In genomic region chr20:40223818-40224217, GRCh38 we compare ENCODE assay signal across 29 cellular contexts.
"Had no signal": no experiment of that assay in that cellular context is flagged by ENCODE, and none has a peak within 500 bp of the region (broad histone marks: within the 10 kb centered on the region; RNA-seq: fewer than 3 reads in every experiment).

No MANE protein-coding gene starts in this region.

- H3K4me3 Mint-ChIP-seq: activated B cell treated with CpG ODN at 0.5 μM for 24 hours; activated CD8-positive, alpha-beta memory T cell treated with anti-CD3 and anti-CD28 coated beads, Interleukin-2, amount 10 ng/mL, durations not matched to agents 7 days and 5 days; activated CD8-positive, alpha-beta T cell treated with anti-CD3 and anti-CD28 coated beads, Interleukin-2, amount 10 ng/mL, durations not matched to agents 7 days and 5 days; activated naive CD4-positive, alpha-beta T cell treated with anti-CD3 and anti-CD28 coated beads for 36 hours; activated naive CD4-positive, alpha-beta T cell treated with anti-CD3 and anti-CD28 coated beads, Interleukin-2, amount 50 U/mL, for 24 hours; activated naive CD8-positive, alpha-beta T cell treated with anti-CD3 and anti-CD28 coated beads for 36 hours; activated naive CD8-positive, alpha-beta T cell treated with anti-CD3 and anti-CD28 coated beads, Interleukin-2, amount 50 U/mL, for 24 hours; activated T-helper 1 cell treated with anti-CD3 and anti-CD28 coated beads, Interleukin-12 subunit alpha, Interleukin-12 subunit beta, Interleukin-2, Interleukin-4 antibody, amounts not matched to agents 30 ng/mL and 10 ng/mL and 1 ng/mL, durations not matched to agents 14 hours and 24 hours and 36 hours had no signal

- DNase-seq: activated B cell treated with CpG ODN at 0.5 μM for 24 hours; activated CD4-positive, alpha-beta T cell treated with anti-CD3 and anti-CD28 coated beads for 48 hours; activated CD4-positive, alpha-beta T cell treated with anti-CD3 and anti-CD28 coated beads, Interleukin-2, amount 50 U/mL, for 1 hour; activated CD4-positive, alpha-beta T cell treated with anti-CD3 and anti-CD28 coated beads, Interleukin-2, amount 50 U/mL, for 48 hours; activated CD8-positive, alpha-beta memory T cell treated with anti-CD3 and anti-CD28 coated beads, Interleukin-2, amount 10 ng/mL, durations not matched to agents 7 days and 5 days; activated CD8-positive, alpha-beta memory T cell treated with anti-CD3 and anti-CD28 coated beads, Interleukin-2, amount 50 U/mL, for 4 hours; activated CD8-positive, alpha-beta T cell treated with anti-CD3 and anti-CD28 coated beads, Interleukin-2, amount 10 ng/mL, durations not matched to agents 7 days and 5 days; activated effector memory CD4-positive, alpha-beta T cell treated with anti-CD3 and anti-CD28 coated beads, Interleukin-2, amount 50 U/mL, for 16 hours; activated naive CD4-positive, alpha-beta T cell treated with anti-CD3 and anti-CD28 coated beads for 36 hours; activated naive CD8-positive, alpha-beta T cell treated with anti-CD3 and anti-CD28 coated beads for 36 hours; activated naive CD8-positive, alpha-beta T cell treated with anti-CD3 and anti-CD28 coated beads, Interleukin-2, amount 50 U/mL, for 24 hours; activated T-cell treated with anti-CD3 and anti-CD28 coated beads, Interleukin-2, amount 50 U/mL, for 1 hour; activated T-cell treated with anti-CD3 and anti-CD28 coated beads, Interleukin-2, amount 50 U/mL, for 48 hours; amygdala; caudate nucleus; cortex of kidney; effector CD8-positive, alpha-beta T cell; foreskin fibroblast; gastrocnemius medialis; T-helper 2 cell; WERI-Rb-1 had no signal

- H3K4me3 ChIP-seq: adrenal gland, body of pancreas, gastrocnemius medialis had no signal

- H3K4me1 ChIP-seq: adrenal gland, body of pancreas, gastrocnemius medialis had no signal

- H3K4me1 Mint-ChIP-seq: activated B cell treated with CpG ODN at 0.5 μM for 24 hours; activated CD8-positive, alpha-beta memory T cell treated with anti-CD3 and anti-CD28 coated beads, Interleukin-2, amount 10 ng/mL, durations not matched to agents 7 days and 5 days; activated naive CD4-positive, alpha-beta T cell treated with anti-CD3 and anti-CD28 coated beads, Interleukin-2, amount 50 U/mL, for 24 hours; activated naive CD8-positive, alpha-beta T cell treated with anti-CD3 and anti-CD28 coated beads for 36 hours; activated naive CD8-positive, alpha-beta T cell treated with anti-CD3 and anti-CD28 coated beads, Interleukin-2, amount 50 U/mL, for 24 hours had no signal

- H3K27ac ChIP-seq: adrenal gland, body of pancreas, epithelial cell of prostate, gastrocnemius medialis, WERI-Rb-1 had no signal

- H3K27me3 ChIP-seq: adrenal gland, body of pancreas, gastrocnemius medialis had no signal

- H3K27me3 Mint-ChIP-seq: activated B cell treated with CpG ODN at 0.5 μM for 24 hours; activated CD8-positive, alpha-beta memory T cell treated with anti-CD3 and anti-CD28 coated beads, Interleukin-2, amount 10 ng/mL, durations not matched to agents 7 days and 5 days; activated naive CD8-positive, alpha-beta T cell treated with anti-CD3 and anti-CD28 coated beads, Interleukin-2, amount 50 U/mL, for 24 hours had no signal

- ATAC-seq: activated CD4-positive, CD25-positive, alpha-beta regulatory T cell treated with anti-CD3 and anti-CD28 coated beads, Interleukin-2, amount 50 U/mL, for 24 hours; activated CD8-positive, alpha-beta memory T cell treated with anti-CD3 and anti-CD28 coated beads, Interleukin-2, amount 10 ng/mL, durations not matched to agents 7 days and 5 days; activated CD8-positive, alpha-beta T cell treated with anti-CD3 and anti-CD28 coated beads, Interleukin-2, amount 10 ng/mL, durations not matched to agents 7 days and 5 days; activated naive CD8-positive, alpha-beta T cell treated with anti-CD3 and anti-CD28 coated beads, Interleukin-2, amount 50 U/mL, for 24 hours; body of pancreas; esophagus mucosa; gastrocnemius medialis had no signal

- H3K36me3 Mint-ChIP-seq: activated CD8-positive, alpha-beta memory T cell treated with anti-CD3 and anti-CD28 coated beads, Interleukin-2, amount 10 ng/mL, durations not matched to agents 7 days and 5 days; activated naive CD4-positive, alpha-beta T cell treated with anti-CD3 and anti-CD28 coated beads, Interleukin-2, amount 50 U/mL, for 24 hours; activated naive CD8-positive, alpha-beta T cell treated with anti-CD3 and anti-CD28 coated beads for 36 hours had no signal

- H3K9me3 Mint-ChIP-seq: activated B cell treated with CpG ODN at 0.5 μM for 24 hours; activated naive CD4-positive, alpha-beta T cell treated with anti-CD3 and anti-CD28 coated beads for 36 hours; activated naive CD8-positive, alpha-beta T cell treated with anti-CD3 and anti-CD28 coated beads for 36 hours; activated naive CD8-positive, alpha-beta T cell treated with anti-CD3 and anti-CD28 coated beads, Interleukin-2, amount 50 U/mL, for 24 hours; activated T-helper 1 cell treated with anti-CD3 and anti-CD28 coated beads, Interleukin-12 subunit alpha, Interleukin-12 subunit beta, Interleukin-2, Interleukin-4 antibody, amounts not matched to agents 30 ng/mL and 10 ng/mL and 1 ng/mL, durations not matched to agents 14 hours and 24 hours and 36 hours; activated T-helper 2 cell treated with anti-CD3 and anti-CD28 coated beads, Interferon-gamma antibody, Interleukin-2, Interleukin-4, amounts not matched to agents 10 μg/mL and 5 μg/mL and 100 μg/mL, durations not matched to agents 14 hours and 24 hours and 36 hours had no signal

- H3K36me3 ChIP-seq: adrenal gland, gastrocnemius medialis, WERI-Rb-1 had no signal

- H3K9me3 ChIP-seq: adrenal gland, body of pancreas, gastrocnemius medialis had no signal

- H3K27ac Mint-ChIP-seq: activated B cell treated with CpG ODN at 0.5 μM for 24 hours; activated CD8-positive, alpha-beta memory T cell treated with anti-CD3 and anti-CD28 coated beads, Interleukin-2, amount 10 ng/mL, durations not matched to agents 7 days and 5 days; activated CD8-positive, alpha-beta T cell treated with anti-CD3 and anti-CD28 coated beads, Interleukin-2, amount 10 ng/mL, durations not matched to agents 7 days and 5 days; activated naive CD4-positive, alpha-beta T cell treated with anti-CD3 and anti-CD28 coated beads for 36 hours; activated naive CD4-positive, alpha-beta T cell treated with anti-CD3 and anti-CD28 coated beads, Interleukin-2, amount 50 U/mL, for 24 hours; activated naive CD8-positive, alpha-beta T cell treated with anti-CD3 and anti-CD28 coated beads for 36 hours; activated naive CD8-positive, alpha-beta T cell treated with anti-CD3 and anti-CD28 coated beads, Interleukin-2, amount 50 U/mL, for 24 hours; activated T-helper 1 cell treated with anti-CD3 and anti-CD28 coated beads, Interleukin-12 subunit alpha, Interleukin-12 subunit beta, Interleukin-2, Interleukin-4 antibody, amounts not matched to agents 30 ng/mL and 10 ng/mL and 1 ng/mL, durations not matched to agents 14 hours and 24 hours and 36 hours; activated T-helper 2 cell treated with anti-CD3 and anti-CD28 coated beads, Interferon-gamma antibody, Interleukin-2, Interleukin-4, amounts not matched to agents 10 μg/mL and 5 μg/mL and 100 μg/mL, durations not matched to agents 14 hours and 24 hours and 36 hours had no signal
